Comparison of ENCODE assay signal across 11 cellular contexts in the genomic region with DNA sequence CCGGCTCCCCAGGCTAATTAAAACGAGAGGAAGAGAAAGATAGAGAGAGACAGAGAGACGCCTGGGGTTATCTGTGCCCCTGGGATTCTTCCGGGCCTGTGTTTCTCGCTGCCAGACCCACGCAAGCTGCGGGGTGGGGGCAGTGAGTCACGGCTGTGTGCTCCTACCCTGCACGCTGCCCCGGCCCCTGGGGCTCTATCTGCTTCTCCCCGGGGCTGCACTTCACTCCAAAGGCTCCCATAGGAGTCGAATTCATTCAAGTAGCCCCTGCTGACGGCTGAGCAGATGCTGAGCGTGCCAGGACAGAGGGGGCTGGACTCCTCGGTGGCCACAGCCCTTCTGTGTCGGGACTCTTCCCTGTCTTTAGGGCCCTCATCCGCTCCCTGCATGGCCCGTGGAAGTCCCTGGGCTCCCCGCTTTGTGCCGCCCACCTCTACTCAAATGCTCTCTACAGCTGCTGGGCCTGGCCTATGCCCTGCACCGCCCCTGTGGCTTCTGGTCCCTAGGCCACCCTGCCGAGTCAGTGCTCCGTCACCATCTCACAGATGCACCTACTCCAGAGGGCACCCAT. TPM values are rescaled to one million over a fixed set of nuclear protein-coding genes. Genes with fewer than 3 reads are reported as not detected.
DNase-seq lines count a peak whose midpoint lies in the region; ATAC-seq, FAIRE-seq and TF ChIP-seq lines count a peak whose summit lies in the region.
"Had no signal": no experiment of that assay in that cellular context is flagged by ENCODE, and none has a peak within 500 bp of the region (broad histone marks: within the 10 kb centered on the region; RNA-seq: fewer than 3 reads in every experiment).

No MANE protein-coding gene starts in this region.

- no peak for ATAC-seq in CD4-positive, alpha-beta T cell (ENCODE audit: poor library complexity)
- ATAC-seq in GM18511 (IDR thresholded peaks at IDR 0.05; ENCODE audit: unreplicated experiment) (no peak), HG02571 (IDR thresholded peaks at IDR 0.05; ENCODE audit: unreplicated experiment) (no peak)

- no peak for TF ChIP-seq CTCF in CD4-positive, alpha-beta T cell (IDR thresholded peaks at IDR 0.05)
- TF ChIP-seq CTCF in neural crest cell (conservative IDR thresholded peaks at IDR 0.05), result no peak

- H3K27me3 ChIP-seq in CD4-positive, alpha-beta T cell (ENCODE audit: control insufficient read depth, insufficient read depth, low read length), result no peaks in the 10 kb centered on the region
- no peaks in the 10 kb centered on the region for H3K27me3 ChIP-seq in SJSA1 (replicated peaks)

- H3K27ac ChIP-seq in CD4-positive, alpha-beta T cell (ENCODE audit: low read depth, low read length), result no peak overlapping the region
- peak overlapping the region; percentile 98 for H3K27ac ChIP-seq in SJSA1

- no peaks in the 10 kb centered on the region for H3K36me3 Mint-ChIP-seq in CD4-positive, alpha-beta T cell (ENCODE audit: low read depth)
- peaks cover 1% of the 10 kb centered on the region for H3K36me3 Mint-ChIP-seq in neural crest cell (ENCODE audit: low read depth)

- H3K27me3 Mint-ChIP-seq in CD4-positive, alpha-beta T cell, result no peaks in the 10 kb centered on the region
- no peaks in the 10 kb centered on the region for H3K27me3 Mint-ChIP-seq in neural crest cell (ENCODE audit: low read depth)
- H3K27me3 Mint-ChIP-seq: CD4-positive, CD25-positive, alpha-beta regulatory T cell had no signal

- peak overlapping the region; percentile 42 for H3K27ac Mint-ChIP-seq in CD4-positive, alpha-beta T cell
- peak overlapping the region; percentile 94 for H3K27ac Mint-ChIP-seq in neural crest cell (ENCODE audit: unreplicated experiment)
- H3K27ac Mint-ChIP-seq: activated T-helper 1 cell treated with anti-CD3 and anti-CD28 coated beads, Interleukin-12 subunit alpha, Interleukin-12 subunit beta, Interleukin-2, Interleukin-4 antibody, amounts not matched to agents 30 ng/mL and 10 ng/mL and 1 ng/mL, durations not matched to agents 14 hours and 24 hours and 36 hours had no signal

- no peak for TF ChIP-seq POLR2A in H54 (IDR thresholded peaks at IDR 0.05; ENCODE audit: low read depth, low read length)

- intact Hi-C loops in CD4-positive, alpha-beta T cell (cut with DNase I, micrococcal nuclease), result loop anchor here (1.0 to 5.0 kb wide), 3 partner anchors 59 to 182 kb away; no protein-coding TSS in a partner anchor

- FAIRE-seq in H54 (lab: Jason Lieb, UNC), result no peak

- H3K36me3 ChIP-seq in SJSA1, result peaks cover 29% of the 10 kb centered on the region

- H3K9me3 ChIP-seq in CD4-positive, alpha-beta T cell (ENCODE audit: control insufficient read depth, low read length), result no peaks in the 10 kb centered on the region
- H3K9me3 ChIP-seq in SJSA1 (replicated peaks), result peaks cover under 1% of the 10 kb centered on the region; the same call in 1 of the 2 replicates

- no peak overlapping the region for H3K4me3 Mint-ChIP-seq in CD4-positive, alpha-beta T cell
- no peak overlapping the region for H3K4me3 Mint-ChIP-seq in neural crest cell
- H3K4me3 Mint-ChIP-seq: activated T-helper 1 cell treated with anti-CD3 and anti-CD28 coated beads, Interleukin-12 subunit alpha, Interleukin-12 subunit beta, Interleukin-2, Interleukin-4 antibody, amounts not matched to agents 30 ng/mL and 10 ng/mL and 1 ng/mL, durations not matched to agents 14 hours and 24 hours and 36 hours; CD4-positive, CD25-positive, alpha-beta regulatory T cell had no signal

- POLR2A ChIA-PET in CD4-positive, alpha-beta T cell (lab: Charles Lee), result interaction anchor here (1.0 to 1.8 kb wide), 2 partner anchors 12 to 13 kb away, joined by 3 to 6 read pairs; no protein-coding TSS in a partner anchor

- DNase-seq in CD4-positive, alpha-beta T cell, result peak in 1 of 10 experiments; percentile 3
- DNase-seq in SJSA1 (ENCODE audit: low read depth in 1 of 2, low spot score in 2 of 2) (peak; percentile 92 to 96), fibroblast of peridontal ligament (ENCODE audit: extremely low read depth) (peak; percentile 12), neural crest cell (ENCODE audit: low read depth, low spot score) (no peak), DMS114 treated with DMSO at 0.1 percent for 48 hours (lab: John Stamatoyannopoulos, UW; ENCODE audit: unreplicated experiment) (no peak), H54 (ENCODE audit: insufficient read length, low spot score) (no peak)
- DNase-seq: NCI-H526 had no signal

- no peaks in the 10 kb centered on the region for H3K9me3 Mint-ChIP-seq in CD4-positive, alpha-beta T cell
- H3K9me3 Mint-ChIP-seq in neural crest cell, result peaks cover 1% of the 10 kb centered on the region
- H3K9me3 Mint-ChIP-seq: activated T-helper 1 cell treated with anti-CD3 and anti-CD28 coated beads, Interleukin-12 subunit alpha, Interleukin-12 subunit beta, Interleukin-2, Interleukin-4 antibody, amounts not matched to agents 30 ng/mL and 10 ng/mL and 1 ng/mL, durations not matched to agents 14 hours and 24 hours and 36 hours; CD4-positive, CD25-positive, alpha-beta regulatory T cell had no signal

- peaks cover 68% of the 10 kb centered on the region for H3K4me1 ChIP-seq in SJSA1 (replicated peaks)

- H3K4me3 ChIP-seq in SJSA1, result peak overlapping the region; percentile 36

- peaks cover 7% of the 10 kb centered on the region for H3K4me1 Mint-ChIP-seq in CD4-positive, alpha-beta T cell (ENCODE audit: low read depth)
- H3K4me1 Mint-ChIP-seq in neural crest cell, result peaks cover 16% of the 10 kb centered on the region

- CTCF ChIA-PET in CD4-positive, alpha-beta T cell (lab: Charles Lee), result interaction anchor here (0.6 to 1.5 kb wide), 2 partner anchors 10 to 59 kb away, joined by 3 to 5 read pairs; no protein-coding TSS in a partner anchor

RNA-seq across cellular contexts. Expression of gene SARDH, which starts 22.8 kb away (rescaled TPM):
- 10 to 100 TPM; 17.7 to 18.5 TPM for total RNA-seq in CD4-positive, alpha-beta T cell
- total RNA-seq in SJSA1 (2014; rRNA removed; shearing (Covaris generic)), result 15.3 and 20.9 TPM in 2 replicates
- 4.5 and 4.6 TPM in 2 replicates for total RNA-seq in neural crest cell

Comparison
In these comparisons a context has a peak if more than half of its experiments do, and no peak if none do; other contexts are left out.
1. DNase-seq: peak in SJSA1 (2 of 2) and fibroblast of peridontal ligament (single experiment); none in neural crest cell (single experiment), DMS114 treated with DMSO at 0.1 percent for 48 hours (single experiment) and H54 (single experiment).